Comparison of ENCODE assay signal across 17 cellular contexts in genomic region chr3:72397586-72397985, GRCh38.
"Had no signal": no experiment of that assay in that cellular context is flagged by ENCODE, and none has a peak within 500 bp of the region (broad histone marks: within the 10 kb centered on the region; RNA-seq: fewer than 3 reads in every experiment).

No MANE protein-coding gene starts in this region.

- H3K27ac ChIP-seq: adrenal gland, colonic mucosa, foreskin keratinocyte, heart left ventricle, ovary, stomach, thoracic aorta had no signal

- H3K36me3 ChIP-seq: adrenal gland, colonic mucosa, heart left ventricle, ovary, stomach had no signal

- DNase-seq: activated B cell treated with CpG ODN at 0.5 μM for 24 hours; activated CD4-positive, alpha-beta T cell treated with anti-CD3 and anti-CD28 coated beads, Interleukin-2, amount 10 ng/mL, durations not matched to agents 7 days and 5 days; activated CD8-positive, alpha-beta memory T cell treated with anti-CD3 and anti-CD28 coated beads for 24 hours; activated naive CD4-positive, alpha-beta T cell treated with anti-CD3 and anti-CD28 coated beads, Interleukin-2, amount 50 U/mL, for 16 hours; adrenal gland; colonic mucosa; foreskin keratinocyte; heart left ventricle; islet precursor cell; left ventricle myocardium superior; ovary; retina; small intestine; stomach had no signal

- H3K4me1 ChIP-seq: colonic mucosa, foreskin keratinocyte had no signal

- H3K4me3 Mint-ChIP-seq: activated B cell treated with CpG ODN at 0.5 μM for 24 hours; activated CD4-positive, alpha-beta T cell treated with anti-CD3 and anti-CD28 coated beads, Interleukin-2, amount 10 ng/mL, durations not matched to agents 7 days and 5 days; neural crest cell had no signal

- H3K9me3 Mint-ChIP-seq: activated B cell treated with CpG ODN at 0.5 μM for 24 hours; activated T-helper 2 cell treated with anti-CD3 and anti-CD28 coated beads, Interferon-gamma antibody, Interleukin-2, Interleukin-4, amounts not matched to agents 10 μg/mL and 5 μg/mL and 100 μg/mL, durations not matched to agents 14 hours and 24 hours and 36 hours had no signal

- H3K27me3 ChIP-seq: adrenal gland, colonic mucosa, foreskin keratinocyte, heart left ventricle, ovary, stomach had no signal

- H3K4me3 ChIP-seq: adrenal gland, colonic mucosa, heart left ventricle, ovary, stomach, thoracic aorta had no signal

- H3K27me3 Mint-ChIP-seq: activated B cell treated with CpG ODN at 0.5 μM for 24 hours; activated CD4-positive, alpha-beta T cell treated with anti-CD3 and anti-CD28 coated beads, Interleukin-2, amount 10 ng/mL, durations not matched to agents 7 days and 5 days had no signal

- H3K27ac Mint-ChIP-seq: activated B cell treated with CpG ODN at 0.5 μM for 24 hours; activated CD4-positive, alpha-beta T cell treated with anti-CD3 and anti-CD28 coated beads, Interleukin-2, amount 10 ng/mL, durations not matched to agents 7 days and 5 days; activated T-helper 2 cell treated with anti-CD3 and anti-CD28 coated beads, Interferon-gamma antibody, Interleukin-2, Interleukin-4, amounts not matched to agents 10 μg/mL and 5 μg/mL and 100 μg/mL, durations not matched to agents 14 hours and 24 hours and 36 hours had no signal

- H3K9me3 ChIP-seq: adrenal gland, colonic mucosa, heart left ventricle, ovary, stomach, thoracic aorta had no signal

- ATAC-seq: foreskin keratinocyte, heart left ventricle, left ventricle myocardium superior had no signal
